In the genomic region with DNA sequence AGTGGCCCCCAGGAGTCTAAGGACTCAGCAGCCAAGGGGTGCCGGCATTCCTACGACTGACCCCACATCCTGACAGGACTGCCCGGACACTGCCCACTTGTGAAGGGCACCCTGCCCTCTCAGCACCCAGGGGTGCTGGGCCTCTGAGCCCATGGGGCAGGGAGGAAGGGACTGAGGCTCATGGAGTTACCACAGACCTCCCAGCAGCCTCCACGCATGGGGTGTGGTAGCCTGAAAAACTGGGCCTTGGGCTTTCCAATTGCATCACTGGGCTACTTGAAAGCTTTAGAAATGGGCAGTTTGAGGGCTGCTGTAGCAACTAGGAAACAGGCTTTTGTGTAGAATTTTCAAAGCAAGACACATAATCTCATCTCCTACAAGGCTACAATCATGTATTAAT, we compare ENCODE assay signal across 12 cellular contexts. TPM values are rescaled to one million over a fixed set of nuclear protein-coding genes. Genes with fewer than 3 reads are reported as not detected.
A peak's percentile ranks its signal among the peaks of the same experiment; 100 is the strongest.
DNase-seq lines count a peak whose midpoint lies in the region; ATAC-seq and TF ChIP-seq lines count a peak whose summit lies in the region.
"Had no signal": no experiment of that assay in that cellular context is flagged by ENCODE, and none has a peak within 500 bp of the region (broad histone marks: within the 10 kb centered on the region; RNA-seq: fewer than 3 reads in every experiment).

No MANE protein-coding gene starts in this region.

- intact Hi-C loops in HCT116 (cut with micrococcal nuclease) (no loop called here), body of pancreas (cut with DNase I) (no loop called here), heart right ventricle (cut with DNase I) (no loop called here)

- CTCF ChIA-PET in HCT116 (lab: Charles Lee), result no interaction called here

- RAD21 ChIA-PET in HCT116 (lab: Charles Lee; ENCODE audit: low non-redundant PET in 1 of 2, low total read pairs in 2 of 2, uncharacterized antibody in 2 of 2, unreplicated experiment in 2 of 2), result no interaction called here

- H3K9me3 ChIP-seq in HCT116 (ENCODE audit: control insufficient read depth in 1 of 2, insufficient read depth in 1 of 2, low read depth in 1 of 2, low read length in 2 of 2) (no peaks in the 10 kb centered on the region), body of pancreas (no peaks in the 10 kb centered on the region), heart right ventricle (peaks cover 0 to 10% (median 0%) of the 10 kb centered on the region in 11 donors), skeletal muscle tissue (ENCODE audit: control insufficient read depth in 3 of 3, low read length in 3 of 3) (no peaks in the 10 kb centered on the region)

- BruUV-seq in HCT116 (replicated peaks; lab: Mats Ljungman, UMichigan), result no TSS peak

- H3K4me3 ChIP-seq in HCT116 (replicated peaks in 1 of 2; ENCODE audit: low read depth in 1 of 2, low read length in 2 of 2) (no peak overlapping the region), body of pancreas (no peak overlapping the region), heart right ventricle (no peak overlapping the region), skeletal muscle tissue (ENCODE audit: low read length in 3 of 3) (no peak overlapping the region)
- H3K4me3 ChIP-seq: cardiac muscle cell had no signal

- H3K27ac ChIP-seq in HCT116 (ENCODE audit: low read depth, low read length) (peak overlapping the region; percentile 82; the same call in 1 of the 2 replicates), body of pancreas (peak overlapping the region; percentile 55 to 73 (median 66)), heart right ventricle (peak overlapping the region in 8 of 10 donors; percentile 19 to 73 (median 65)), skeletal muscle tissue (ENCODE audit: low read depth, low read length) (peak overlapping the region; percentile 4)

- H4K20me1 ChIP-seq in HCT116 (ENCODE audit: insufficient read depth), result peaks cover 11% of the 10 kb centered on the region; the same call in 1 of the 2 replicates

- DNase-seq in HCT116 (ENCODE audit: low read depth, low spot score), result no peak
- DNase-seq in body of pancreas, result no peak
- no peak for DNase-seq in heart right ventricle
- no peak for DNase-seq in NCI-H526 (lab: John Stamatoyannopoulos, UW)
- DNase-seq in LoVo (ENCODE audit: low spot score), result no peak
- DNase-seq in foreskin melanocyte, result no peak
- DNase-seq: activated T-cell treated with anti-CD3 and anti-CD28 coated beads, Interleukin-2, amount 50 U/mL, for 48 hours; hypothalamus; MM.1S had no signal

- POLR2A ChIA-PET in HCT116 (lab: Charles Lee), result no interaction called here

- H3K79me2 ChIP-seq in HCT116 (ENCODE audit: insufficient read depth, low read length), result peaks cover 98% of the 10 kb centered on the region

- no peak overlapping the region for H2AFZ ChIP-seq in HCT116 (ENCODE audit: low read depth, low read length, poor library complexity, severe bottlenecking)

- TF ChIP-seq POLR2A in HCT116 (IDR thresholded peaks at IDR 0.05; ENCODE audit: borderline replicate concordance, extremely low read depth, insufficient read depth, insufficient read length), result no peak
- TF ChIP-seq POLR2A in body of pancreas (IDR thresholded peaks at IDR 0.05), result no peak

- H3K36me3 ChIP-seq in HCT116 (ENCODE audit: control insufficient read depth in 1 of 2, insufficient read depth in 2 of 2, low read length in 2 of 2), result peaks cover 11 to 39% of the 10 kb centered on the region in 2 experiments
- H3K36me3 ChIP-seq in body of pancreas (replicated peaks in 1 of 2; ENCODE audit: insufficient read depth in 1 of 2, low read depth in 2 of 2), result peaks cover 0 to 5% of the 10 kb centered on the region in 2 donors
- H3K36me3 ChIP-seq in heart right ventricle, result peaks cover 0 to 54% (median 21%) of the 10 kb centered on the region in 9 donors
- peaks cover 12 to 20% (median 13%) of the 10 kb centered on the region in 3 donors for H3K36me3 ChIP-seq in skeletal muscle tissue (ENCODE audit: control insufficient read depth in 3 of 3, insufficient read depth in 3 of 3, low read length in 3 of 3)

- H3K27me3 ChIP-seq in HCT116 (ENCODE audit: insufficient read depth, low read length) (no peaks in the 10 kb centered on the region), body of pancreas (no peaks in the 10 kb centered on the region), heart right ventricle (no peaks in the 10 kb centered on the region), skeletal muscle tissue (ENCODE audit: control insufficient read depth in 3 of 3, insufficient read depth in 3 of 3, low read length in 3 of 3) (no peaks in the 10 kb centered on the region)
- H3K27me3 ChIP-seq: cardiac muscle cell had no signal

- WGBS in body of pancreas, 2 donors, result 74 to 79% methylated on average over 2 to 4 of the region's 4 CpGs
- whole genome bisulfite sequencing in heart right ventricle, 2 donors, result 66 to 69% methylated on average over 4 of the region's 4 CpGs

- no peak for TF ChIP-seq RAD21 in HCT116 (IDR thresholded peaks at IDR 0.05; ENCODE audit: low read depth)

- no peak overlapping the region for H3K9ac ChIP-seq in HCT116 (ENCODE audit: low read length)
- no peak overlapping the region for H3K9ac ChIP-seq in skeletal muscle tissue (ENCODE audit: low read depth in 1 of 3, low read length in 3 of 3)

- no peak overlapping the region for H3K4me2 ChIP-seq in HCT116 (ENCODE audit: low read length)

- no peaks in the 10 kb centered on the region for H3K9me2 ChIP-seq in HCT116 (ENCODE audit: insufficient read depth)

- H3K4me1 ChIP-seq in HCT116 (ENCODE audit: control insufficient read depth in 1 of 2, insufficient read depth in 2 of 2, low read length in 2 of 2), result peaks cover 43 to 84% of the 10 kb centered on the region in 2 experiments
- peaks cover 76% of the 10 kb centered on the region for H3K4me1 ChIP-seq in body of pancreas
- peaks cover 6 to 94% (median 45%) of the 10 kb centered on the region in 9 donors for H3K4me1 ChIP-seq in heart right ventricle
- peaks cover 35 to 48% (median 35%) of the 10 kb centered on the region in 3 donors for H3K4me1 ChIP-seq in skeletal muscle tissue (ENCODE audit: control insufficient read depth in 3 of 3, insufficient read depth in 3 of 3, low read length in 3 of 3)

- ATAC-seq in HCT116 (no peak), body of pancreas (no peak), heart right ventricle (peak in 4 of 8 donors; percentile 6 to 25 (median 13)), GM19452 (IDR thresholded peaks at IDR 0.05; ENCODE audit: unreplicated experiment) (no peak)

- no peak for TF ChIP-seq CTCF in HCT116 (IDR thresholded peaks at IDR 0.05 in 2 of 3, conservative IDR thresholded peaks at IDR 0.05 in 1 of 3; ENCODE audit: borderline replicate concordance in 1 of 3, insufficient read depth in 1 of 3, low read depth in 2 of 3, low read length in 2 of 3)
- TF ChIP-seq CTCF in body of pancreas (IDR thresholded peaks at IDR 0.05), result no peak
- TF ChIP-seq CTCF in heart right ventricle (IDR thresholded peaks at IDR 0.05), result no peak

TF ChIP-seq in HCT116, 20 proteins besides CTCF, POLR2A, EP300 and RAD21:
- TF ChIP-seq ZFX (IDR thresholded peaks at IDR 0.05) (0 out of 2 replicates have a peak, but pooled peaks have one; percentile 4), POLR2AphosphoS5 (IDR thresholded peaks at IDR 0.05; ENCODE audit: low read depth, low read length) (no peak), EZH2 (IDR thresholded peaks at IDR 0.05) (no peak)
TF ChIP-seq in HCT116: peak in this region for 1.

RNA-seq across cellular contexts. Expression of gene TKT, which starts 13.2 kb away (rescaled TPM):
- total RNA-seq in HCT116 (2021; ENCODE audit: unreplicated experiment) (634 TPM), body of pancreas (100 to 1,000 TPM in 1 of 2 donors, 10 to 100 TPM in 1; 96.6 to 208 TPM), heart right ventricle (10 to 100 TPM; 16.5 to 81.8 (median 25.1) TPM), skeletal muscle tissue (67.8 TPM)
- polyA plus RNA-seq in HCT116 (2012), result 697 and 731 TPM in 2 replicates
- polyA plus RNA-seq in heart right ventricle, result 10 to 100 TPM; 54.6 to 91.4 TPM

Comparison
In these comparisons a context has a peak if more than half of its experiments do, and no peak if none do; other contexts are left out.
1. H3K27ac ChIP-seq: peak in every context shown above with its lines; median percentile 82 in HCT116; 66 in body of pancreas; 65 in heart right ventricle; 4 in skeletal muscle tissue.